1 cellular context compared by ENCODE assay signal in genomic region chr3:99901200-99901926, GRCh38.
TF ChIP-seq lines count a peak whose summit lies in the region.

No MANE protein-coding gene starts in this region.

TF ChIP-seq in HepG2, 621 proteins besides CTCF, POLR2A, EP300 and RAD21 (continued from another document and continues in another):
- no peak for TF ChIP-seq ZHX2 (IDR thresholded peaks at IDR 0.05; ENCODE audit: low read depth)
- no peak; the same call in 1 of the 2 replicates for TF ChIP-seq ZHX2 (CRISPR knock-in tag; IDR thresholded peaks at IDR 0.05; ENCODE audit: borderline replicate concordance)
- TF ChIP-seq REST (IDR thresholded peaks at IDR 0.05; ENCODE audit: borderline replicate concordance in 1 of 2, low read depth in 1 of 2, low read length in 2 of 2): no peak; a peak in 1 of 4 replicates
- TF ChIP-seq MAF1 (CRISPR knock-in tag; IDR thresholded peaks at IDR 0.05; ENCODE audit: borderline replicate concordance): no peak
- no peak for TF ChIP-seq MTERF4 (CRISPR knock-in tag; IDR thresholded peaks at IDR 0.05)
- no peak for TF ChIP-seq SRF (IDR thresholded peaks at IDR 0.05; ENCODE audit: low read depth, low read length)
- no peak for TF ChIP-seq ESRRA (CRISPR knock-in tag; IDR thresholded peaks at IDR 0.05; ENCODE audit: low read depth)
- no peak for TF ChIP-seq ZNF510 (CRISPR knock-in tag; IDR thresholded peaks at IDR 0.05; ENCODE audit: low read depth)
- no peak for TF ChIP-seq ATF6 (CRISPR knock-in tag; conservative IDR thresholded peaks at IDR 0.05)
- no peak for TF ChIP-seq PHF5A (CRISPR knock-in tag; IDR thresholded peaks at IDR 0.05; ENCODE audit: low read depth, unreplicated experiment)
- TF ChIP-seq ZC3H4 (CRISPR knock-in tag; IDR thresholded peaks at IDR 0.05; ENCODE audit: borderline replicate concordance): no peak
- peak; percentile 70 for TF ChIP-seq TBL1XR1 (IDR thresholded peaks at IDR 0.05; ENCODE audit: borderline replicate concordance, low read length, partially characterized antibody)
- TF ChIP-seq GATAD1 (CRISPR knock-in tag; IDR thresholded peaks at IDR 0.05): no peak
- no peak for TF ChIP-seq ZNF550 (CRISPR knock-in tag; IDR thresholded peaks at IDR 0.05; ENCODE audit: borderline replicate concordance)
- peak; percentile 23; the same call in 1 of the 2 replicates for TF ChIP-seq ZMYM4 (CRISPR knock-in tag; IDR thresholded peaks at IDR 0.05)
- TF ChIP-seq SOX6 (IDR thresholded peaks at IDR 0.05): no peak
- peak; percentile 95 for TF ChIP-seq SOX6 (CRISPR knock-in tag; IDR thresholded peaks at IDR 0.05)
- TF ChIP-seq ZNF326 (CRISPR knock-in tag; IDR thresholded peaks at IDR 0.05; ENCODE audit: borderline replicate concordance): no peak
- no peak for TF ChIP-seq SCMH1 (CRISPR knock-in tag; IDR thresholded peaks at IDR 0.05; ENCODE audit: borderline replicate concordance)
- TF ChIP-seq DBP (CRISPR knock-in tag; IDR thresholded peaks at IDR 0.05; ENCODE audit: not compliant biosample characterization): no peak
- TF ChIP-seq ZNF619 (CRISPR knock-in tag; IDR thresholded peaks at IDR 0.05): no peak
- TF ChIP-seq ZFY (CRISPR knock-in tag; IDR thresholded peaks at IDR 0.05): no peak; the same call in 1 of the 2 replicates
- TF ChIP-seq REL (CRISPR knock-in tag; conservative IDR thresholded peaks at IDR 0.05): no peak
- TF ChIP-seq ZBTB40 (IDR thresholded peaks at IDR 0.05): no peak
- TF ChIP-seq ZBTB40 (CRISPR knock-in tag; IDR thresholded peaks at IDR 0.05): no peak; the same call in 1 of the 2 replicates
- TF ChIP-seq ZHX1 (CRISPR knock-in tag; IDR thresholded peaks at IDR 0.05; ENCODE audit: low read depth): no peak
- 0 out of 2 replicates have a peak, but pooled peaks have one; percentile 56 for TF ChIP-seq BRCA1 (CRISPR knock-in tag; IDR thresholded peaks at IDR 0.05)
